Comparison of ENCODE assay signal across 9 cellular contexts in genomic region chr10:133325761-133326463, GRCh38. TPM values are rescaled to one million over a fixed set of nuclear protein-coding genes. Genes with fewer than 3 reads are reported as not detected.
DNase-seq lines count a peak whose midpoint lies in the region; ATAC-seq and TF ChIP-seq lines count a peak whose summit lies in the region.
"Had no signal": no experiment of that assay in that cellular context is flagged by ENCODE, and none has a peak within 500 bp of the region (broad histone marks: within the 10 kb centered on the region; RNA-seq: fewer than 3 reads in every experiment).

No MANE protein-coding gene starts in this region.

- H3K27me3 Mint-ChIP-seq in stimulated activated naive CD8-positive, alpha-beta T cell treated with anti-CD3 and anti-CD28 coated beads, Interleukin-15, Interleukin-2, amounts not matched to agents 100 ng/mL and 50 ng/mL, for 24 hours: peaks cover 30% of the 10 kb centered on the region
- peaks cover 30 to 37% of the 10 kb centered on the region in 2 donors for H3K27me3 Mint-ChIP-seq in natural killer cell (ENCODE audit: low read depth in 2 of 2)

- H3K4me3 Mint-ChIP-seq in stimulated activated naive CD8-positive, alpha-beta T cell treated with anti-CD3 and anti-CD28 coated beads, Interleukin-15, Interleukin-2, amounts not matched to agents 100 ng/mL and 50 ng/mL, for 24 hours: peak overlapping the region; percentile 62
- H3K4me3 Mint-ChIP-seq in natural killer cell: no peak overlapping the region

- H3K4me3 ChIP-seq in ectodermal cell (ENCODE audit: insufficient read depth, low read depth, low read length): peak overlapping the region; percentile 40

- no peaks in the 10 kb centered on the region for H3K9me3 ChIP-seq in ectodermal cell (ENCODE audit: control insufficient read depth, low read length)

- peaks cover 18% of the 10 kb centered on the region for H3K4me1 ChIP-seq in ectodermal cell (ENCODE audit: control insufficient read depth, insufficient read depth, low read length)

- intact Hi-C loops in natural killer cell (cut with micrococcal nuclease): no loop called here

- no peak overlapping the region for H3K27ac ChIP-seq in ectodermal cell (ENCODE audit: insufficient read depth, low read depth, low read length, poor library complexity, severe bottlenecking)

- no peaks in the 10 kb centered on the region for H3K36me3 Mint-ChIP-seq in stimulated activated naive CD8-positive, alpha-beta T cell treated with anti-CD3 and anti-CD28 coated beads, Interleukin-15, Interleukin-2, amounts not matched to agents 100 ng/mL and 50 ng/mL, for 24 hours (ENCODE audit: low read depth)
- H3K36me3 Mint-ChIP-seq in natural killer cell: no peaks in the 10 kb centered on the region

- no peak for DNase-seq in stimulated activated naive CD8-positive, alpha-beta T cell treated with anti-CD3 and anti-CD28 coated beads, Interleukin-15, Interleukin-2, amounts not matched to agents 100 U/mL and 50 U/mL, for 24 hours
- no peak for DNase-seq in natural killer cell
- DNase-seq in NCI-H2081 (lab: John Stamatoyannopoulos, UW): no peak

- H3K9me3 Mint-ChIP-seq in stimulated activated naive CD8-positive, alpha-beta T cell treated with anti-CD3 and anti-CD28 coated beads, Interleukin-15, Interleukin-2, amounts not matched to agents 100 ng/mL and 50 ng/mL, for 24 hours: no peaks in the 10 kb centered on the region
- no peaks in the 10 kb centered on the region for H3K9me3 Mint-ChIP-seq in natural killer cell

- peaks cover 10% of the 10 kb centered on the region for H3K4me1 Mint-ChIP-seq in stimulated activated naive CD8-positive, alpha-beta T cell treated with anti-CD3 and anti-CD28 coated beads, Interleukin-15, Interleukin-2, amounts not matched to agents 100 ng/mL and 50 ng/mL, for 24 hours (ENCODE audit: low read depth)
- peaks cover 9 to 20% of the 10 kb centered on the region in 2 donors for H3K4me1 Mint-ChIP-seq in natural killer cell

- no peak for TF ChIP-seq CTCF in natural killer cell (IDR thresholded peaks at IDR 0.05)

- no peak overlapping the region for H3K27ac Mint-ChIP-seq in stimulated activated naive CD8-positive, alpha-beta T cell treated with anti-CD3 and anti-CD28 coated beads, Interleukin-15, Interleukin-2, amounts not matched to agents 100 ng/mL and 50 ng/mL, for 24 hours
- H3K27ac Mint-ChIP-seq in natural killer cell: peak overlapping the region in 1 of 2 donors; percentile 61

- H3K27me3 ChIP-seq in ectodermal cell (ENCODE audit: control insufficient read depth, insufficient read depth, low read length, poor library complexity, severe bottlenecking): peaks cover 59% of the 10 kb centered on the region

- H3K36me3 ChIP-seq in ectodermal cell (ENCODE audit: control insufficient read depth, insufficient read depth, low read length): no peaks in the 10 kb centered on the region

- WGBS in ectodermal cell, 2 experiments: 8% methylated on average over 66 of the region's 66 CpGs

- no peak for ATAC-seq in stimulated activated naive CD8-positive, alpha-beta T cell treated with anti-CD3 and anti-CD28 coated beads, Interleukin-15, Interleukin-2, amounts not matched to agents 100 U/mL and 50 U/mL, for 24 hours
- ATAC-seq in natural killer cell: peak in 2 of 3 donors; percentile 23 to 26
- no peak for ATAC-seq in HG03520 (IDR thresholded peaks at IDR 0.05; ENCODE audit: unreplicated experiment)
- ATAC-seq in GM18870 (IDR thresholded peaks at IDR 0.05; ENCODE audit: unreplicated experiment): no peak
- no peak for ATAC-seq in GM21529 (IDR thresholded peaks at IDR 0.05; ENCODE audit: unreplicated experiment)

RNA-seq across cellular contexts. Expression of gene CALY, which starts 10.8 kb away (rescaled TPM):
- polyA plus RNA-seq in ectodermal cell (2013, experiment 1 of 4): 0.96 TPM
- 1.8 TPM for polyA plus RNA-seq in ectodermal cell (2013, experiment 2 of 4)
- polyA plus RNA-seq in ectodermal cell (2013, experiment 3 of 4): 1.1 TPM
- 1.4 TPM for polyA plus RNA-seq in ectodermal cell (2013, experiment 4 of 4)
- not detected for total RNA-seq in natural killer cell
- total RNA-seq: activated CD8-positive, alpha-beta memory T cell treated with anti-CD3 and anti-CD28 coated beads for 36 hours had no signal

RNA-seq across cellular contexts. Expression of gene ZNF511, which starts 17.2 kb away (rescaled TPM):
- 43.1 TPM for polyA plus RNA-seq in ectodermal cell (2013, experiment 1 of 4)
- 50.4 TPM for polyA plus RNA-seq in ectodermal cell (2013, experiment 2 of 4)
- 36.9 TPM for polyA plus RNA-seq in ectodermal cell (2013, experiment 3 of 4)
- polyA plus RNA-seq in ectodermal cell (2013, experiment 4 of 4): 39.2 TPM
- total RNA-seq in natural killer cell: 10 to 100 TPM; 28.1 to 39.0 (median 32.4) TPM

RNA-seq across cellular contexts. Expression of gene TUBGCP2, which starts 17.2 kb away (rescaled TPM):
- 57.5 TPM for polyA plus RNA-seq in ectodermal cell (2013, experiment 1 of 4)
- polyA plus RNA-seq in ectodermal cell (2013, experiment 2 of 4): 59.4 TPM
- polyA plus RNA-seq in ectodermal cell (2013, experiment 3 of 4): 44.9 TPM
- 44.1 TPM for polyA plus RNA-seq in ectodermal cell (2013, experiment 4 of 4)
- total RNA-seq in natural killer cell: 10 to 100 TPM; 74.3 to 81.8 (median 78.7) TPM

RNA-seq across cellular contexts. Expression of gene PRAP1, which starts 21.3 kb away (rescaled TPM):
- not detected for polyA plus RNA-seq in ectodermal cell (2013, experiment 1 of 4)
- 0.39 TPM for polyA plus RNA-seq in ectodermal cell (2013, experiment 2 of 4)
- not detected for polyA plus RNA-seq in ectodermal cell (2013, experiment 3 of 4)
- polyA plus RNA-seq in ectodermal cell (2013, experiment 4 of 4): 0.32 TPM
- not detected for total RNA-seq in natural killer cell
- total RNA-seq: activated CD8-positive, alpha-beta memory T cell treated with anti-CD3 and anti-CD28 coated beads for 36 hours had no signal

RNA-seq across cellular contexts. Expression of gene FUOM, which starts 31.9 kb away (rescaled TPM):
- 13.3 TPM for polyA plus RNA-seq in ectodermal cell (2013, experiment 1 of 4)
- 16.7 TPM for polyA plus RNA-seq in ectodermal cell (2013, experiment 2 of 4)
- 11.7 TPM for polyA plus RNA-seq in ectodermal cell (2013, experiment 3 of 4)
- polyA plus RNA-seq in ectodermal cell (2013, experiment 4 of 4): 11.8 TPM
- 1 to 10 TPM; 7.6 to 9.5 (median 7.9) TPM for total RNA-seq in natural killer cell

Comparison
In these comparisons a context has a peak if more than half of its experiments do, and no peak if none do; other contexts are left out.
1. ATAC-seq: peak in natural killer cell (2 of 3); none in stimulated activated naive CD8-positive, alpha-beta T cell treated with anti-CD3 and anti-CD28 coated beads, Interleukin-15, Interleukin-2, amounts not matched to agents 100 U/mL and 50 U/mL, for 24 hours (single experiment), HG03520 (single experiment), GM18870 (single experiment) and GM21529 (single experiment).